11 cellular contexts compared by ENCODE assay signal in genomic region chr4:109332926-109333464, GRCh38. TPM values are rescaled to one million over a fixed set of nuclear protein-coding genes. Genes with fewer than 3 reads are reported as not detected.
DNase-seq lines count a peak whose midpoint lies in the region; ATAC-seq, FAIRE-seq and TF ChIP-seq lines count a peak whose summit lies in the region.
"Had no signal": no experiment of that assay in that cellular context is flagged by ENCODE, and none has a peak within 500 bp of the region (broad histone marks: within the 10 kb centered on the region; RNA-seq: fewer than 3 reads in every experiment).

No MANE protein-coding gene starts in this region.

- H2BK12ac ChIP-seq in H1 (ENCODE audit: low read depth, low read length), result no peak overlapping the region

- H4K5ac ChIP-seq in H1 (ENCODE audit: insufficient read length, low read depth, low read length), result no peak overlapping the region

- no peak overlapping the region; the same call in 1 of the 2 replicates for H2BK15ac ChIP-seq in H1 (ENCODE audit: low read length)

- FAIRE-seq in H1 (lab: Jason Lieb, UNC), result peak; percentile 82

- no peak for TF ChIP-seq POLR2A in H1 (IDR thresholded peaks at IDR 0.05; ENCODE audit: control extremely low read depth in 1 of 2, low read depth in 2 of 2, low read length in 2 of 2)

- H3K23me2 ChIP-seq in H1 (ENCODE audit: low read depth, low read length), result no peaks in the 10 kb centered on the region

- no peak overlapping the region; the same call in 1 of the 2 replicates for H2AFZ ChIP-seq in H1 (ENCODE audit: low read length)

- no peak for ATAC-seq in activated CD8-positive, alpha-beta T cell treated with anti-CD3 and anti-CD28 coated beads for 36 hours
- no peak for ATAC-seq in activated CD8-positive, alpha-beta T cell treated with anti-CD3 and anti-CD28 coated beads, Interleukin-2, amount 10 ng/mL, durations not matched to agents 7 days and 5 days
- ATAC-seq in HG02973 (IDR thresholded peaks at IDR 0.05; ENCODE audit: unreplicated experiment), result no peak

- no peaks in the 10 kb centered on the region for H3K4me1 Mint-ChIP-seq in activated CD8-positive, alpha-beta T cell treated with anti-CD3 and anti-CD28 coated beads for 36 hours (ENCODE audit: low read depth)
- H3K4me1 Mint-ChIP-seq in activated CD8-positive, alpha-beta T cell treated with anti-CD3 and anti-CD28 coated beads, Interleukin-2, amount 10 ng/mL, durations not matched to agents 7 days and 5 days (ENCODE audit: low read depth), result no peaks in the 10 kb centered on the region
- H3K4me1 Mint-ChIP-seq: CD8-positive, alpha-beta memory T cell had no signal

- no peak overlapping the region for H2AK5ac ChIP-seq in H1 (ENCODE audit: low read depth, low read length)

- no peak overlapping the region for H3K56ac ChIP-seq in H1 (replicated peaks; ENCODE audit: insufficient read length, low read depth, low read length)

- peaks cover 2% of the 10 kb centered on the region for H3K27me3 Mint-ChIP-seq in activated CD8-positive, alpha-beta T cell treated with anti-CD3 and anti-CD28 coated beads for 36 hours
- peaks cover 18% of the 10 kb centered on the region for H3K27me3 Mint-ChIP-seq in activated CD8-positive, alpha-beta T cell treated with anti-CD3 and anti-CD28 coated beads, Interleukin-2, amount 10 ng/mL, durations not matched to agents 7 days and 5 days (ENCODE audit: low read depth)

- no peak overlapping the region for H3K9ac ChIP-seq in H1 (replicated peaks in 1 of 4; ENCODE audit: extremely low read depth in 1 of 4, low read depth in 3 of 4, low read length in 3 of 4)

- no peaks in the 10 kb centered on the region for H3K36me3 ChIP-seq in H1 (ENCODE audit: control insufficient read depth in 2 of 4, insufficient read depth in 4 of 4, low read length in 3 of 4)
- H3K36me3 ChIP-seq: thoracic aorta had no signal

- H3K4me2 ChIP-seq in H1 (ENCODE audit: insufficient read depth in 1 of 2, low read depth in 2 of 2, low read length in 2 of 2), result no peak overlapping the region

- no peak overlapping the region for H3K4me3 ChIP-seq in H1 (ENCODE audit: extremely low read depth in 1 of 4, insufficient read depth in 2 of 4, low read depth in 3 of 4, low read length in 4 of 4)
- H3K4me3 ChIP-seq: thoracic aorta had no signal

- DNase-seq in activated CD8-positive, alpha-beta T cell treated with anti-CD3 and anti-CD28 coated beads for 36 hours, result peak; percentile 47
- no peak for DNase-seq in activated CD8-positive, alpha-beta T cell treated with anti-CD3 and anti-CD28 coated beads, Interleukin-2, amount 10 ng/mL, durations not matched to agents 7 days and 5 days
- DNase-seq in HuH-7 (ENCODE audit: low spot score), result peak; percentile 4
- peak; percentile 13 to 86 for DNase-seq in H1 (ENCODE audit: low read depth in 1 of 2, low spot score in 2 of 2)
- DNase-seq in stimulated activated CD4-positive, alpha-beta T cell treated with anti-CD3 and anti-CD28 coated beads, Interleukin-4, amount 100 ng/mL, for 48 hours (ENCODE audit: low read depth in 2 of 2), result peak; percentile 4 to 13
- DNase-seq in retina, result no peak
- DNase-seq in anterior cingulate cortex (lab: John Stamatoyannopoulos, UW), result no peak
- DNase-seq: CD8-positive, alpha-beta memory T cell had no signal

- no peak for TF ChIP-seq EP300 in H1 (IDR thresholded peaks at IDR 0.05; ENCODE audit: borderline replicate concordance in 1 of 2, low read depth in 2 of 2, low read length in 2 of 2)

- H4K20me1 ChIP-seq in H1 (replicated peaks in 1 of 2; ENCODE audit: control insufficient read depth in 1 of 2, insufficient read depth in 2 of 2, low read length in 2 of 2), result no peaks in the 10 kb centered on the region

- H3K14ac ChIP-seq in H1 (ENCODE audit: insufficient read length), result no peak overlapping the region

- no peak overlapping the region for H3K4ac ChIP-seq in H1 (replicated peaks; ENCODE audit: insufficient read length, low read depth, low read length)

- H3K23ac ChIP-seq in H1 (ENCODE audit: insufficient read length), result no peak overlapping the region

- CTCF ChIA-PET in activated CD8-positive, alpha-beta T cell treated with anti-CD3 and anti-CD28 coated beads for 36 hours (lab: Charles Lee), result no interaction called here
- CTCF ChIA-PET in activated CD8-positive, alpha-beta T cell treated with anti-CD3 and anti-CD28 coated beads, Interleukin-2, amount 10 ng/mL, durations not matched to agents 7 days and 5 days (lab: Charles Lee), result interaction anchor here (0.7 to 1.5 kb wide), 3 partner anchors 16 to 87 kb away, joined by 3 to 5 read pairs (median 3); no protein-coding TSS in a partner anchor
- CTCF ChIA-PET in H1 (lab: Charles Lee; ENCODE audit: partially characterized antibody), result interaction anchor here (0.6 to 3.5 kb wide), 24 partner anchors 9 to 651 kb away, joined by 3 to 14 read pairs (median 4); partner anchors contain the start of gene COL25A1

- H3K27me3 ChIP-seq in H1 (replicated peaks in 1 of 4; ENCODE audit: control insufficient read depth in 3 of 4, extremely low read depth in 1 of 4, insufficient read depth in 3 of 4, low read length in 3 of 4), result no peaks in the 10 kb centered on the region

- H4K91ac ChIP-seq in H1 (replicated peaks; ENCODE audit: insufficient read length, low read length), result no peak overlapping the region

- no peak overlapping the region for H3K27ac ChIP-seq in H1 (ENCODE audit: low read depth, low read length)
- H3K27ac ChIP-seq: thoracic aorta had no signal

- H3K4me3 Mint-ChIP-seq in activated CD8-positive, alpha-beta T cell treated with anti-CD3 and anti-CD28 coated beads for 36 hours, result no peak overlapping the region
- no peak overlapping the region for H3K4me3 Mint-ChIP-seq in activated CD8-positive, alpha-beta T cell treated with anti-CD3 and anti-CD28 coated beads, Interleukin-2, amount 10 ng/mL, durations not matched to agents 7 days and 5 days
- H3K4me3 Mint-ChIP-seq: CD8-positive, alpha-beta memory T cell had no signal

- no peak for TF ChIP-seq CTCF in activated CD8-positive, alpha-beta T cell treated with anti-CD3 and anti-CD28 coated beads for 36 hours (IDR thresholded peaks at IDR 0.05)
- peak; percentile 87 to 92 (median 87) for TF ChIP-seq CTCF in H1 (IDR thresholded peaks at IDR 0.05; ENCODE audit: control extremely low read depth in 1 of 3, insufficient read depth in 1 of 3, low read depth in 1 of 3, low read length in 3 of 3)

- H3K9me3 Mint-ChIP-seq in activated CD8-positive, alpha-beta T cell treated with anti-CD3 and anti-CD28 coated beads for 36 hours, result no peaks in the 10 kb centered on the region
- H3K9me3 Mint-ChIP-seq in activated CD8-positive, alpha-beta T cell treated with anti-CD3 and anti-CD28 coated beads, Interleukin-2, amount 10 ng/mL, durations not matched to agents 7 days and 5 days (ENCODE audit: insufficient read depth), result no peaks in the 10 kb centered on the region
- H3K9me3 Mint-ChIP-seq: CD8-positive, alpha-beta memory T cell had no signal

- H3K9me3 ChIP-seq in H1 (ENCODE audit: insufficient read depth in 2 of 2, low read depth in 1 of 2, low read length in 1 of 2), result no peaks in the 10 kb centered on the region
- H3K9me3 ChIP-seq: thoracic aorta had no signal

- H3K36me3 Mint-ChIP-seq in activated CD8-positive, alpha-beta T cell treated with anti-CD3 and anti-CD28 coated beads for 36 hours (ENCODE audit: low read depth), result no peaks in the 10 kb centered on the region
- no peaks in the 10 kb centered on the region for H3K36me3 Mint-ChIP-seq in activated CD8-positive, alpha-beta T cell treated with anti-CD3 and anti-CD28 coated beads, Interleukin-2, amount 10 ng/mL, durations not matched to agents 7 days and 5 days (ENCODE audit: low read depth)
- H3K36me3 Mint-ChIP-seq: CD8-positive, alpha-beta memory T cell had no signal

- H3K79me2 ChIP-seq in H1 (ENCODE audit: control insufficient read depth in 1 of 2, insufficient read depth in 2 of 2, low read length in 2 of 2), result no peaks in the 10 kb centered on the region

- no peaks in the 10 kb centered on the region for H3K79me1 ChIP-seq in H1 (ENCODE audit: low read depth, low read length)

- 55% methylated on average over 2 of the region's 2 CpGs; no CpG with 5 or more reads in 1 of the 2 experiments for WGBS in H1 (ENCODE audit: extremely low coverage in 1 of 2, insufficient coverage in 1 of 2, insufficient read length in 1 of 2, insufficient replicate concordance in 2 of 2, low coverage in 1 of 2, low lambda C conversion rate in 2 of 2, missing lambda C conversion rate in 1 of 2), 2 experiments

- no peak overlapping the region for H2BK120ac ChIP-seq in H1 (replicated peaks; ENCODE audit: low read depth, low read length)

- no peak overlapping the region for H2BK20ac ChIP-seq in H1 (ENCODE audit: low read length)

- H4K8ac ChIP-seq in H1 (ENCODE audit: extremely low read depth, insufficient read depth, low read length), result no peak overlapping the region

- H3K27ac Mint-ChIP-seq in activated CD8-positive, alpha-beta T cell treated with anti-CD3 and anti-CD28 coated beads for 36 hours, result no peak overlapping the region
- no peak overlapping the region for H3K27ac Mint-ChIP-seq in activated CD8-positive, alpha-beta T cell treated with anti-CD3 and anti-CD28 coated beads, Interleukin-2, amount 10 ng/mL, durations not matched to agents 7 days and 5 days

- POLR2A ChIA-PET in activated CD8-positive, alpha-beta T cell treated with anti-CD3 and anti-CD28 coated beads for 36 hours (lab: Charles Lee), result no interaction called here
- POLR2A ChIA-PET in activated CD8-positive, alpha-beta T cell treated with anti-CD3 and anti-CD28 coated beads, Interleukin-2, amount 10 ng/mL, durations not matched to agents 7 days and 5 days (lab: Charles Lee), result no interaction called here
- POLR2A ChIA-PET in H1 (lab: Charles Lee; ENCODE audit: partially characterized antibody), result interaction anchor here (1.5 kb wide), 1 partner anchor 30 kb away, joined by 4 read pairs; the partner anchor contains the start of gene COL25A1

- intact Hi-C loops in activated CD8-positive, alpha-beta T cell treated with anti-CD3 and anti-CD28 coated beads for 36 hours (cut with micrococcal nuclease), result no loop called here

- H2BK5ac ChIP-seq in H1 (ENCODE audit: low read depth, low read length), result no peak overlapping the region

- TF ChIP-seq RAD21 in H1 (IDR thresholded peaks at IDR 0.05 in 1 of 2, conservative IDR thresholded peaks at IDR 0.05 in 1 of 2; ENCODE audit: low read depth in 2 of 2, low read length in 2 of 2), result peak; percentile 93 to 96

- H3K4me1 ChIP-seq in H1 (replicated peaks in 1 of 4; ENCODE audit: control insufficient read depth in 3 of 4, insufficient read depth in 4 of 4, low read length in 3 of 4), result no peaks in the 10 kb centered on the region

- H3K18ac ChIP-seq in H1 (ENCODE audit: extremely low read depth, low read length), result no peak overlapping the region

RNA-seq across cellular contexts. Expression of gene COL25A1, which starts 30.5 kb away (rescaled TPM):
- not detected for total RNA-seq in activated CD8-positive, alpha-beta T cell treated with anti-CD3 and anti-CD28 coated beads for 36 hours
- not detected for total RNA-seq in activated CD8-positive, alpha-beta T cell treated with anti-CD3 and anti-CD28 coated beads, Interleukin-2, amount 10 ng/mL, durations not matched to agents 7 days and 5 days
- 4.5 and 8.3 TPM in 2 replicates for total RNA-seq in H1 (2021; fragmentation: NEBNext Ultra II Directional; extraction: Animal tissue kit (Norgen Biotek cat#: 25700))
- 1.1 and 1.6 TPM in 2 replicates for polyA plus RNA-seq in H1 (2011; rRNA removed)
- 1.7 TPM for polyA plus RNA-seq in H1 (2011; cell fraction: cytosol; rRNA removed)
- 3.2 TPM for polyA plus RNA-seq in H1 (2011; cell fraction: nucleus; rRNA removed)
- polyA plus RNA-seq in H1 (2012, experiment 1 of 2), result 1.6 to 2.1 TPM (median 1.9 TPM) in 4 replicates
- 0.13 TPM for polyA plus RNA-seq in H1 (2012, experiment 2 of 2)
- 3.1 TPM for polyA plus RNA-seq in H1 (2013, experiment 1 of 2)
- polyA plus RNA-seq in H1 (2013, experiment 2 of 2), result 3.3 TPM
- 1.8 and 2.6 TPM in 2 replicates for polyA minus RNA-seq in H1 (2011; rRNA and poly(A)+ RNA removed)
- 2.6 TPM for polyA minus RNA-seq in H1 (2011; cell fraction: cytosol; rRNA and poly(A)+ RNA removed)
- polyA minus RNA-seq in H1 (2011; cell fraction: nucleus; rRNA and poly(A)+ RNA removed), result 11.6 TPM
- total RNA-seq: CD8-positive, alpha-beta memory T cell; RPMI7951 had no signal
- polyA plus RNA-seq: CD8-positive, alpha-beta memory T cell had no signal

Comparison
In these comparisons a context has a peak if more than half of its experiments do, and no peak if none do; other contexts are left out.
1. DNase-seq: peak in activated CD8-positive, alpha-beta T cell treated with anti-CD3 and anti-CD28 coated beads for 36 hours (single experiment), HuH-7 (single experiment), H1 (2 of 2) and stimulated activated CD4-positive, alpha-beta T cell treated with anti-CD3 and anti-CD28 coated beads, Interleukin-4, amount 100 ng/mL, for 48 hours (2 of 2); none in activated CD8-positive, alpha-beta T cell treated with anti-CD3 and anti-CD28 coated beads, Interleukin-2, amount 10 ng/mL, durations not matched to agents 7 days and 5 days (single experiment), retina (single experiment) and anterior cingulate cortex (0 of 58).